Comparison of ENCODE assay signal across 8 cellular contexts in genomic region chr10:97686962-97687784, GRCh38. TPM values are rescaled to one million over a fixed set of nuclear protein-coding genes. Genes with fewer than 3 reads are reported as not detected.
A peak's percentile ranks its signal among the peaks of the same experiment; 100 is the strongest.
DNase-seq lines count a peak whose midpoint lies in the region; ATAC-seq and TF ChIP-seq lines count a peak whose summit lies in the region.

TSS of gene AVPI1 (minus strand) at chr10:97687241. CDS start at chr10:97679905, 7,336 bp downstream.

- no peaks in the 10 kb centered on the region for H3K36me3 Mint-ChIP-seq in CD4-positive, CD25-positive, alpha-beta regulatory T cell

- H3K4me1 ChIP-seq in CD4-positive, CD25-positive, alpha-beta regulatory T cell (ENCODE audit: control insufficient read depth, insufficient read depth, low read length, poor library complexity, severe bottlenecking): peaks cover 16% of the 10 kb centered on the region
- H3K4me1 ChIP-seq in right lobe of liver: peaks cover 0 to 46% (median 22%) of the 10 kb centered on the region in 4 donors

- peak within 1 kb of the TSS in 2 of 3 donors; percentile 87 to 93 for H3K27ac Mint-ChIP-seq in CD4-positive, CD25-positive, alpha-beta regulatory T cell

- no peaks in the 10 kb centered on the region for H3K27me3 ChIP-seq in CD4-positive, CD25-positive, alpha-beta regulatory T cell (ENCODE audit: control insufficient read depth, insufficient read depth, low read length)
- H3K27me3 ChIP-seq in right lobe of liver: no peaks in the 10 kb centered on the region

- H3K27ac ChIP-seq in CD4-positive, CD25-positive, alpha-beta regulatory T cell (ENCODE audit: insufficient read depth, low read length, poor library complexity, severe bottlenecking): peak within 1 kb of the TSS; percentile 70
- peak within 1 kb of the TSS; percentile 85 to 98 (median 98) for H3K27ac ChIP-seq in right lobe of liver

- intact Hi-C loops in right lobe of liver (cut with DNase I): no loop called here

- peak within 1 kb of the TSS; percentile 78 for H3K4me3 ChIP-seq in CD4-positive, CD25-positive, alpha-beta regulatory T cell (ENCODE audit: low read depth, low read length)
- peak within 1 kb of the TSS; percentile 72 to 80 (median 78) for H3K4me3 ChIP-seq in right lobe of liver

- TF ChIP-seq POLR2A in right lobe of liver (IDR thresholded peaks at IDR 0.05): peak; percentile 99

- ATAC-seq in CD4-positive, CD25-positive, alpha-beta regulatory T cell (ENCODE audit: low read depth in 2 of 2): peak; percentile 91 to 93
- peak; percentile 90 for ATAC-seq in GM19438 (IDR thresholded peaks at IDR 0.05; ENCODE audit: low read depth, unreplicated experiment)
- peak; percentile 90 for ATAC-seq in HG03571 (IDR thresholded peaks at IDR 0.05; ENCODE audit: unreplicated experiment)
- ATAC-seq in right lobe of liver: peak; percentile 81 to 91 (median 86)

- no peaks in the 10 kb centered on the region for H3K9me3 ChIP-seq in CD4-positive, CD25-positive, alpha-beta regulatory T cell (ENCODE audit: control insufficient read depth in 2 of 2, low read length in 2 of 2)
- H3K9me3 ChIP-seq in right lobe of liver: no peaks in the 10 kb centered on the region

- H3K4me1 Mint-ChIP-seq in CD4-positive, CD25-positive, alpha-beta regulatory T cell: peaks cover 6 to 31% (median 15%) of the 10 kb centered on the region in 4 donors

- TF ChIP-seq CTCF in right lobe of liver (IDR thresholded peaks at IDR 0.05): peak in 1 of 4 donors; percentile 11

- H3K9me3 Mint-ChIP-seq in CD4-positive, CD25-positive, alpha-beta regulatory T cell: no peaks in the 10 kb centered on the region

- H3K36me3 ChIP-seq in CD4-positive, CD25-positive, alpha-beta regulatory T cell (ENCODE audit: control insufficient read depth, insufficient read depth, low read length): no peaks in the 10 kb centered on the region
- no peaks in the 10 kb centered on the region for H3K36me3 ChIP-seq in right lobe of liver

- 0% methylated on average over 1 of the region's 78 CpGs for WGBS in right lobe of liver (ENCODE audit: insufficient coverage, low coverage, low lambda C conversion rate, missing lambda C conversion rate)

- peak; percentile 95 to 96 (median 95) for DNase-seq in CD4-positive, CD25-positive, alpha-beta regulatory T cell
- peak; percentile 88 for DNase-seq in NCI-H774 (lab: John Stamatoyannopoulos, UW)
- peak; percentile 93 to 94 for DNase-seq in activated CD4-positive, alpha-beta T cell treated with anti-CD3 and anti-CD28 coated beads, Interleukin-2, amount 50 U/mL, for 48 hours
- DNase-seq in dermis microvascular lymphatic vessel endothelial cell (ENCODE audit: low read depth in 2 of 2): peak; percentile 87 to 97
- DNase-seq in right lobe of liver: peak; percentile 99
- DNase-seq in stimulated activated CD4-positive, alpha-beta T cell treated with anti-CD3 and anti-CD28 coated beads, Interleukin-4, amount 100 ng/mL, for 24 hours: peak; percentile 92

- H3K27me3 Mint-ChIP-seq in CD4-positive, CD25-positive, alpha-beta regulatory T cell: peaks cover 4% of the 10 kb centered on the region

- peak within 1 kb of the TSS; percentile 88 to 97 (median 91) for H3K4me3 Mint-ChIP-seq in CD4-positive, CD25-positive, alpha-beta regulatory T cell

RNA-seq across cellular contexts. Expression of gene AVPI1, which starts in this region (rescaled TPM):
- 11.1 TPM for total RNA-seq in CD4-positive, CD25-positive, alpha-beta regulatory T cell
- polyA plus RNA-seq in CD4-positive, CD25-positive, alpha-beta regulatory T cell: 1 to 10 TPM; 1.9 to 3.2 (median 2.9) TPM
- total RNA-seq in dermis microvascular lymphatic vessel endothelial cell: 3.0 and 5.3 TPM in 2 replicates
- 10 to 100 TPM; 10.3 to 27.0 (median 20.2) TPM for total RNA-seq in right lobe of liver

Comparison
In these comparisons a context has a peak if more than half of its experiments do, and no peak if none do; other contexts are left out.
1. Peak in every context shown above with its lines: DNase-seq, ATAC-seq, H3K4me3 ChIP-seq and H3K27ac ChIP-seq.